Comparison of ENCODE assay signal across 8 cellular contexts in the genomic region with DNA sequence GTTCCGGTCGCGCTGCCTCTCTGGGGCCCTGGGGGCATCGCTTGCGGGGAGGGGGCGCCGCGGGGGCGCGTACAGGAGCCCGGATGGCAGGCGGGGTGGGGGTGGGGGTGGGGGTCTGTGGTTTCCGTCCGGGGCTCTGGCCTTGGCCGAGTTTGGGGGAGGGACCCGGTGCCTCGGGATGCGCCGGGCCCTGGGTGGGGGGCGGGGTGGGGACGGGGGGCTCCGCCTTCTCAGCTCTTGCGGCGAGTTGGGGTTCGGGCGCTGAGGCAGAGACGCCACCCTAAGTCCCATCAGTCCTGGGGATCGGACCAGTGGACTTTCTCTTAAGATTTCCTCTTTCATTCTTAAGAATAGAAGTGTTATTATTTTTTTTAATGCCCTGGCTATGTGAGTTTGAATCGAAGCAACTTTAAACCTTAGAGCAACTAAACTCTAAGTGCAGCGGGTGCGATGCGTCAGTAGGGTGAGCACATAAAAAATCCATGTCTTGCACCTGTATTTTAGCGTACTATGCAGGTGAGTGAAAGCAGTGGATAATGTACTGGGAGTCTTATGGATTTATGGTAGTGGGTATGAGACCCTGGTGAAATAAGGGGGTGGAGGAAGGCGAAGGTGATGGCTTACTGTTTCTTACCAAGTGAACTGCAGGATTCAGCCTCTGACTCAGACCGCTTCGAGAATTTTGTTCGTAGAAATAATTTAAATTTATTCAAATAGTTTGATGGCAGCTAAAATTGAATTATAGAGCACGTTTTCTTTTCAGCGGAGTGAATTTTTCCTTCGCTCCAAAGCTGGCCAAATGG. TPM values are rescaled to one million over a fixed set of nuclear protein-coding genes. Genes with fewer than 3 reads are reported as not detected.
DNase-seq lines count a peak whose midpoint lies in the region; ATAC-seq, FAIRE-seq and TF ChIP-seq lines count a peak whose summit lies in the region.

No MANE protein-coding gene starts in this region.

- CTCF ChIA-PET in GM12878 (lab: Yijun Ruan, JAX) = interaction anchor here (0.6 to 1.3 kb wide), 2 partner anchors 21 to 815 kb away, joined by 3 read pairs; no protein-coding TSS in a partner anchor

- RAD21 ChIA-PET in GM12878 (lab: Charles Lee; ENCODE audit: unreplicated experiment) = interaction anchor here (0.6 to 4.7 kb wide), 5 partner anchors 8 to 485 kb away, joined by 3 to 35 read pairs (median 3); no protein-coding TSS in a partner anchor

- peak overlapping the region; percentile 90 for H3K4me3 ChIP-seq in GM12878
- peak overlapping the region; percentile 98 for H3K4me3 ChIP-seq in iPS-18a (ENCODE audit: low read length)
- H3K4me3 ChIP-seq in skeletal muscle cell (ENCODE audit: low read depth, low read length) = peak overlapping the region; percentile 88

- ATAC-seq in HG03095 (IDR thresholded peaks at IDR 0.05; ENCODE audit: unreplicated experiment) (peak; percentile 13), SK-N-SH treated with all-trans-retinoic acid at 6 μM for 48 hours (peak; percentile 7), GM12878 (peak; percentile 38)

- H3K27ac ChIP-seq in GM12878 (ENCODE audit: control insufficient read depth, insufficient read depth) = peak overlapping the region; percentile 93
- peak overlapping the region; percentile 85 for H3K27ac ChIP-seq in iPS-18a (ENCODE audit: low read length)

- no peak for TF ChIP-seq RAD21 in GM12878 (IDR thresholded peaks at IDR 0.05; ENCODE audit: insufficient read depth, low read depth, low read length)

- H3K36me3 ChIP-seq in GM12878 (ENCODE audit: control insufficient read depth in 2 of 2, insufficient read depth in 2 of 2, low read length in 1 of 2) (no peaks in the 10 kb centered on the region), iPS-18a (ENCODE audit: control insufficient read depth, low read depth, low read length) (no peaks in the 10 kb centered on the region)

- 0 out of 2 replicates have a peak, but pooled peaks cover 7% of the 10 kb centered on the region for H4K20me1 ChIP-seq in GM12878 (ENCODE audit: control insufficient read depth, insufficient read depth)

- TF ChIP-seq EP300 in GM12878 (IDR thresholded peaks at IDR 0.05; ENCODE audit: borderline replicate concordance in 1 of 2, control insufficient read depth in 1 of 2, low read depth in 2 of 2, low read length in 2 of 2) = no peak

- no peak for TF ChIP-seq CTCF in GM12878 (IDR thresholded peaks at IDR 0.05 in 2 of 3, conservative IDR thresholded peaks at IDR 0.05 in 1 of 3; ENCODE audit: control insufficient read depth in 2 of 3, extremely low read depth in 1 of 3, insufficient read depth in 1 of 3, low read depth in 3 of 3, low read length in 3 of 3)

- DNase-seq in NCI-H1417 (lab: John Stamatoyannopoulos, UW) (peak; percentile 5 to 50 (median 33)), NCI-H1417 treated with DMSO at 0.1 percent for 48 hours (lab: John Stamatoyannopoulos, UW) (no peak), GM12878 (ENCODE audit: low read depth, low spot score) (no peak), skeletal muscle cell (ENCODE audit: low read depth) (no peak), DMS79 (lab: John Stamatoyannopoulos, UW) (no peak)

- in situ Hi-C loops in GM12878 (cut with MboI) = no loop called here

- TF ChIP-seq POLR2A in GM12878 (IDR thresholded peaks at IDR 0.05; ENCODE audit: low read depth, low read length) = no peak

- no peak for FAIRE-seq in GM12878 (lab: Jason Lieb, UNC)

- H2AFZ ChIP-seq in GM12878 (ENCODE audit: control insufficient read depth, low read depth, low read length) = no peak overlapping the region

- H3K4me1 ChIP-seq in GM12878 (ENCODE audit: control insufficient read depth, insufficient read depth, low read length) (no peaks in the 10 kb centered on the region), iPS-18a (ENCODE audit: control insufficient read depth, low read depth, low read length) (peaks cover 39% of the 10 kb centered on the region)

- BruUV-seq in GM12878 (replicated peaks; lab: Mats Ljungman, UMichigan) = no TSS peak

- peak overlapping the region; percentile 84 for H3K4me2 ChIP-seq in GM12878 (ENCODE audit: control insufficient read depth, insufficient read depth)

- intact Hi-C loops in GM12878 (cut with micrococcal nuclease; ENCODE audit: unreplicated experiment) = loop anchor here (5.0 kb wide), 5 partner anchors 228 to 873 kb away; a partner anchor contains a TSS

- under 1% methylated on average over 19 of the region's 40 CpGs for WGBS in GM12878 (ENCODE audit: insufficient coverage, insufficient replicate concordance, low lambda C conversion rate, missing lambda C conversion rate)

- H3K9ac ChIP-seq in GM12878 (ENCODE audit: control insufficient read depth, insufficient read depth, low read length) (peak overlapping the region; percentile 94), iPS-18a (ENCODE audit: low read length) (peak overlapping the region; percentile 96)

- POLR2A ChIA-PET in GM12878 (lab: Charles Lee) = interaction anchor here (0.6 to 3.5 kb wide), 5 partner anchors 9 to 812 kb away, joined by 3 to 13 read pairs (median 5); no protein-coding TSS in a partner anchor

- H3K27me3 ChIP-seq in GM12878 (replicated peaks in 1 of 2; ENCODE audit: control insufficient read depth in 2 of 2, insufficient read depth in 2 of 2, low read length in 1 of 2) (no peaks in the 10 kb centered on the region), iPS-18a (ENCODE audit: control insufficient read depth, insufficient read depth, low read length) (peaks cover 10% of the 10 kb centered on the region)

- peaks cover 58% of the 10 kb centered on the region for H3K79me2 ChIP-seq in GM12878 (ENCODE audit: control insufficient read depth, insufficient read depth, low read length)

- H3K9me3 ChIP-seq in GM12878 (replicated peaks; ENCODE audit: control insufficient read depth, insufficient read depth, low read length) (no peaks in the 10 kb centered on the region), iPS-18a (ENCODE audit: control insufficient read depth, low read depth, low read length) (no peaks in the 10 kb centered on the region)

- SMC1A ChIA-PET in GM12878 (lab: Charles Lee; ENCODE audit: uncharacterized antibody, unreplicated experiment) = interaction anchor here (1.2 to 4.6 kb wide), 7 partner anchors 8 to 124 kb away, joined by 3 to 29 read pairs (median 4); no protein-coding TSS in a partner anchor

TF ChIP-seq in SK-N-SH treated with all-trans-retinoic acid at 6 μM for 48 hours, 23 proteins besides CTCF, POLR2A, EP300 and RAD21 (continues in another document):
- TF ChIP-seq SNAI2 (CRISPR knock-in tag; IDR thresholded peaks at IDR 0.05) = no peak
- TF ChIP-seq ISL1 (CRISPR knock-in tag; IDR thresholded peaks at IDR 0.05) = no peak
- TF ChIP-seq CSDC2 (CRISPR knock-in tag; IDR thresholded peaks at IDR 0.05) = no peak
- TF ChIP-seq, protein P1, sequence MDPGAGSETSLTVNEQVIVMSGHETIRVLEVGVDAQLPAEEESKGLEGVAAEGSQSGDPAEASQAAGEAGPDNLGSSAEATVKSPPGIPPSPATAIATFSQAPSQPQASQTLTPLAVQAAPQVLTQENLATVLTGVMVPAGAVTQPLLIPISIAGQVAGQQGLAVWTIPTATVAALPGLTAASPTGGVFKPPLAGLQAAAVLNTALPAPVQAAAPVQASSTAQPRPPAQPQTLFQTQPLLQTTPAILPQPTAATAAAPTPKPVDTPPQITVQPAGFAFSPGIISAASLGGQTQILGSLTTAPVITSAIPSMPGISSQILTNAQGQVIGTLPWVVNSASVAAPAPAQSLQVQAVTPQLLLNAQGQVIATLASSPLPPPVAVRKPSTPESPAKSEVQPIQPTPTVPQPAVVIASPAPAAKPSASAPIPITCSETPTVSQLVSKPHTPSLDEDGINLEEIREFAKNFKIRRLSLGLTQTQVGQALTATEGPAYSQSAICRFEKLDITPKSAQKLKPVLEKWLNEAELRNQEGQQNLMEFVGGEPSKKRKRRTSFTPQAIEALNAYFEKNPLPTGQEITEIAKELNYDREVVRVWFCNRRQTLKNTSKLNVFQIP (CRISPR knock-in tag; IDR thresholded peaks at IDR 0.05; ENCODE audit: borderline replicate concordance, low read depth) = no peak
- TF ChIP-seq ZNF8 (CRISPR knock-in tag; IDR thresholded peaks at IDR 0.05) = no peak

TF ChIP-seq in GM12878, 131 proteins besides CTCF, POLR2A, EP300 and RAD21 (continues in another document):
- no peak for TF ChIP-seq TCF3 (IDR thresholded peaks at IDR 0.05; ENCODE audit: borderline replicate concordance, insufficient read depth, low read depth, low read length)
- peak; percentile 26 for TF ChIP-seq SMAD1 (IDR thresholded peaks at IDR 0.05; ENCODE audit: low read depth, partially characterized antibody)
- no peak for TF ChIP-seq KDM1A (IDR thresholded peaks at IDR 0.05; ENCODE audit: borderline replicate concordance)
- TF ChIP-seq HCFC1 (IDR thresholded peaks at IDR 0.05; ENCODE audit: low read length) = no peak
- peak; percentile 23; the same call in 1 of the 2 replicates for TF ChIP-seq POLR2AphosphoS5 (IDR thresholded peaks at IDR 0.05; ENCODE audit: low read length)

RNA-seq across cellular contexts. Expression of a gene that starts 0.8 kb away (rescaled TPM):
- total RNA-seq in GM12878 (2013; cell fraction: nucleolus; rRNA removed) = 242 and 270 TPM in 2 replicates
- total RNA-seq in GM12878 (2014; rRNA removed) (217 and 242 TPM in 2 replicates), GM12878 (2014; rRNA removed; fragmentation: Illumina TruSeq; extraction: Trizol) (157 and 166 TPM in 2 replicates), GM12878 (2021) (149 and 152 TPM in 2 replicates)
- polyA plus RNA-seq in GM12878 (2011; ENCODE audit: low read depth) = 105 TPM
- polyA plus RNA-seq in GM12878 (2011; rRNA removed) (151 and 212 TPM in 2 replicates), GM12878 (2014; fragmentation: Illumina TruSeq; extraction: Trizol) (145 and 146 TPM in 2 replicates), GM12878 (2014; fragmentation: Nextera tagmentation; extraction: Ambion mirVana) (10 to 100 TPM; 30.4 to 36.6 TPM), GM12878 (2014; rRNA removed) (93.5 and 130 TPM in 2 replicates), GM12878 (2016; fragmentation: Nextera tagmentation; extraction: Ambion mirVana) (10 to 100 TPM; 67.8 to 98.0 TPM)
- 314 and 332 TPM in 2 replicates for polyA plus RNA-seq in GM12878 (2011; cell fraction: cytosol; rRNA removed)
- 310 and 338 TPM in 2 replicates for polyA plus RNA-seq in GM12878 (2011; cell fraction: nucleus; rRNA removed)
- 107 and 119 TPM in 2 replicates for polyA plus RNA-seq in GM12878 (2012)
- 1,176 and 1,225 TPM in 2 replicates for polyA minus RNA-seq in GM12878 (2011; rRNA and poly(A)+ RNA removed)
- polyA minus RNA-seq in GM12878 (2011; cell fraction: cytosol; rRNA and poly(A)+ RNA removed) = 152 and 162 TPM in 2 replicates
- polyA minus RNA-seq in GM12878 (2011; cell fraction: nucleus; rRNA and poly(A)+ RNA removed) = 173 and 276 TPM in 2 replicates

Comparison
In these comparisons a context has a peak if more than half of its experiments do, and no peak if none do; other contexts are left out.
1. DNase-seq: peak in NCI-H1417 (3 of 3); none in NCI-H1417 treated with DMSO at 0.1 percent for 48 hours (single experiment), GM12878 (single experiment), skeletal muscle cell (single experiment) and DMS79 (single experiment).
2. Peak in every context shown above with its lines, with median percentiles within 50 percentile points of each other: ATAC-seq and H3K4me3 ChIP-seq.